Comparison of ENCODE assay signal across 8 cellular contexts in the genomic region with DNA sequence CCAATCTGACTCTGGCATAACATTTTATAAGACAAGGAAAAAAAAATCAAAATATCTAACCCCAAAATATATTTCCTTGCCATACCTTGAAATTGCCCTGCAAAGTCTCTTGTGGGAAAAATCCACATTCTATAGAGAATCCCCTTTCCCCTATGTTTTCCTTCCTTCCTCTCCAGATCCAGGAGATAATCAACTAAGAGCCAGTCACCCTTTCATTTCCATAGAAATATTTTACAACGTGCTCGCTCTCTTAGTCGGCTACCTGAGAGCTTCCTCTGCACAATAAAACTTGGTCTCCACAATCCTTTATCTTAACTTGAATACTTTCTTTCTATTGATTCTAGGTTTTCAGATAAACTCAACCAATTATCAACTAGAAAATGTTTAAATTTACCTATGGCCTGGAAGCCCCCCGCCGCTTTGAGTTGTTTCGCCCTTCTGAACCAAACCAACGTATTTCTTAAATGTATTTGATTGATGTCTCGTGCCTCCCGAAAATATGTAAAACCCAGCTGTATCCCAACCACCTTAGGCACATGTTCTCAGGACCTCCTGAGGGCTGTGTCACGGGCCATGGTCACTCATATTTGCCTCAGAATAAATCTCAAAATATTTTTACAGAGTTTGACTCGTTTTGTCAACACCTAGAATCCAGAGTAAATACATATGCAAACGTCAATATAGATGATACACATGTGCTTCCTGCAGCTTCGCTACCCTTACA. TPM values are rescaled to one million over a fixed set of nuclear protein-coding genes. Genes with fewer than 3 reads are reported as not detected.
A peak's percentile ranks its signal among the peaks of the same experiment; 100 is the strongest.
DNase-seq lines count a peak whose midpoint lies in the region; ATAC-seq and TF ChIP-seq lines count a peak whose summit lies in the region.

No MANE protein-coding gene starts in this region.

- H3K27me3 Mint-ChIP-seq in stimulated activated naive CD8-positive, alpha-beta T cell treated with anti-CD3 and anti-CD28 coated beads, Interleukin-15, Interleukin-2, amounts not matched to agents 100 ng/mL and 50 ng/mL, for 24 hours = no peaks in the 10 kb centered on the region

- no peak for TF ChIP-seq CTCF in breast epithelium (IDR thresholded peaks at IDR 0.05)

- H3K4me3 ChIP-seq in breast epithelium = peak overlapping the region; percentile 88 to 100 (median 97)
- peak overlapping the region; percentile 92 for H3K4me3 ChIP-seq in mesodermal cell (ENCODE audit: extremely low read depth, insufficient read depth, low read length, poor library complexity, severe bottlenecking)

- no peaks in the 10 kb centered on the region for H3K36me3 ChIP-seq in breast epithelium
- no peaks in the 10 kb centered on the region for H3K36me3 ChIP-seq in mesodermal cell (ENCODE audit: control insufficient read depth, insufficient read depth, low read length)

- peak overlapping the region; percentile 82 for H3K27ac Mint-ChIP-seq in stimulated activated naive CD8-positive, alpha-beta T cell treated with anti-CD3 and anti-CD28 coated beads, Interleukin-15, Interleukin-2, amounts not matched to agents 100 ng/mL and 50 ng/mL, for 24 hours

- no peak for ATAC-seq in stimulated activated naive CD8-positive, alpha-beta T cell treated with anti-CD3 and anti-CD28 coated beads, Interleukin-15, Interleukin-2, amounts not matched to agents 100 U/mL and 50 U/mL, for 24 hours
- ATAC-seq in HG02588 (IDR thresholded peaks at IDR 0.05; ENCODE audit: unreplicated experiment) = no peak
- ATAC-seq in GM19035 (IDR thresholded peaks at IDR 0.05; ENCODE audit: unreplicated experiment) = no peak
- no peak for ATAC-seq in HG03439 (IDR thresholded peaks at IDR 0.05; ENCODE audit: unreplicated experiment)

- peaks cover 59% of the 10 kb centered on the region for H3K4me1 Mint-ChIP-seq in stimulated activated naive CD8-positive, alpha-beta T cell treated with anti-CD3 and anti-CD28 coated beads, Interleukin-15, Interleukin-2, amounts not matched to agents 100 ng/mL and 50 ng/mL, for 24 hours (ENCODE audit: low read depth)

- peaks cover 5% of the 10 kb centered on the region for H3K36me3 Mint-ChIP-seq in stimulated activated naive CD8-positive, alpha-beta T cell treated with anti-CD3 and anti-CD28 coated beads, Interleukin-15, Interleukin-2, amounts not matched to agents 100 ng/mL and 50 ng/mL, for 24 hours (ENCODE audit: low read depth)

- no peak for DNase-seq in stimulated activated naive CD8-positive, alpha-beta T cell treated with anti-CD3 and anti-CD28 coated beads, Interleukin-15, Interleukin-2, amounts not matched to agents 100 U/mL and 50 U/mL, for 24 hours
- DNase-seq in breast epithelium (ENCODE audit: low spot score in 2 of 2) (no peak), Kasumi-1 (lab: John Stamatoyannopoulos, UW) (no peak)

- no peaks in the 10 kb centered on the region for H3K27me3 ChIP-seq in breast epithelium

- peak overlapping the region; percentile 96 for H3K4me3 Mint-ChIP-seq in stimulated activated naive CD8-positive, alpha-beta T cell treated with anti-CD3 and anti-CD28 coated beads, Interleukin-15, Interleukin-2, amounts not matched to agents 100 ng/mL and 50 ng/mL, for 24 hours

- peak overlapping the region; percentile 98 to 99 for H3K27ac ChIP-seq in breast epithelium
- H3K27ac ChIP-seq in mesodermal cell (ENCODE audit: low read depth, low read length, severe bottlenecking) = peak overlapping the region; percentile 98

- no peaks in the 10 kb centered on the region for H3K9me3 ChIP-seq in breast epithelium
- no peaks in the 10 kb centered on the region for H3K9me3 ChIP-seq in mesodermal cell (ENCODE audit: control insufficient read depth, low read length)

- WGBS in mesodermal cell (ENCODE audit: insufficient coverage in 2 of 2), 2 experiments = 6 to 10% methylated on average over 7 to 9 of the region's 13 CpGs

- H3K9me3 Mint-ChIP-seq in stimulated activated naive CD8-positive, alpha-beta T cell treated with anti-CD3 and anti-CD28 coated beads, Interleukin-15, Interleukin-2, amounts not matched to agents 100 ng/mL and 50 ng/mL, for 24 hours = no peaks in the 10 kb centered on the region

- TF ChIP-seq POLR2A in breast epithelium (IDR thresholded peaks at IDR 0.05) = no peak

- H3K4me1 ChIP-seq in breast epithelium = peaks cover 0 to 3% of the 10 kb centered on the region in 2 donors
- H3K4me1 ChIP-seq in mesodermal cell (ENCODE audit: control insufficient read depth, insufficient read depth, low read length, poor library complexity, severe bottlenecking) = peaks cover 9% of the 10 kb centered on the region

- intact Hi-C loops in breast epithelium (cut with DNase I; ENCODE audit: low total_unique reads) = no loop called here

RNA-seq across cellular contexts. Expression of gene PSAP, which starts 0.9 kb away (rescaled TPM):
- total RNA-seq in breast epithelium = 1,000 to 10,000 TPM in 1 of 3 donors, 100 to 1,000 TPM in 2; 623 to 1,873 (median 945) TPM
- polyA plus RNA-seq in mesodermal cell (2013, experiment 1 of 2) = 506 TPM
- polyA plus RNA-seq in mesodermal cell (2013, experiment 2 of 2) = 418 TPM
